9 cellular contexts compared by ENCODE assay signal in genomic region chr3:123025642-123026521, GRCh38. TPM values are rescaled to one million over a fixed set of nuclear protein-coding genes. Genes with fewer than 3 reads are reported as not detected.
A peak's percentile ranks its signal among the peaks of the same experiment; 100 is the strongest.
DNase-seq lines count a peak whose midpoint lies in the region; ATAC-seq and TF ChIP-seq lines count a peak whose summit lies in the region.
"Had no signal": no experiment of that assay in that cellular context is flagged by ENCODE, and none has a peak within 500 bp of the region (broad histone marks: within the 10 kb centered on the region; RNA-seq: fewer than 3 reads in every experiment).

No MANE protein-coding gene starts in this region.

- H3K36me3 Mint-ChIP-seq in activated CD4-positive, alpha-beta T cell treated with anti-CD3 and anti-CD28 coated beads for 36 hours (ENCODE audit: low read depth): no peaks in the 10 kb centered on the region
- H3K36me3 Mint-ChIP-seq in MCF 10A (ENCODE audit: insufficient read depth, unreplicated experiment): no peaks in the 10 kb centered on the region

- H3K4me3 ChIP-seq in tibial artery: peak overlapping the region; percentile 51 to 64

- peak overlapping the region in 1 of 2 donors; percentile 4 for H3K27ac ChIP-seq in tibial artery

- H3K27me3 Mint-ChIP-seq in activated CD4-positive, alpha-beta T cell treated with anti-CD3 and anti-CD28 coated beads for 36 hours: peaks cover 62% of the 10 kb centered on the region
- peaks cover 74% of the 10 kb centered on the region for H3K27me3 Mint-ChIP-seq in MCF 10A (ENCODE audit: insufficient read depth, unreplicated experiment)

- no peaks in the 10 kb centered on the region for H3K9me3 ChIP-seq in tibial artery

- DNase-seq in activated CD4-positive, alpha-beta T cell treated with anti-CD3 and anti-CD28 coated beads for 36 hours: no peak
- DNase-seq in activated CD4-positive, alpha-beta T cell treated with anti-CD3 and anti-CD28 coated beads, Interleukin-2, amount 50 U/mL, for 4 hours: no peak
- DNase-seq in MCF 10A (ENCODE audit: unreplicated experiment): no peak
- DNase-seq in left kidney (ENCODE audit: low read depth, low spot score): peak; percentile 85
- DNase-seq in tibial artery: peak in 1 of 2 donors; percentile 75
- no peak for DNase-seq in NOMO-1 treated with dmso at 0.1 percent for 144 hours (lab: John Stamatoyannopoulos, UW; ENCODE audit: unreplicated experiment)
- DNase-seq in NCI-H1092 (lab: John Stamatoyannopoulos, UW): no peak
- DNase-seq: NCI-H1930 had no signal

- H3K9me3 Mint-ChIP-seq in activated CD4-positive, alpha-beta T cell treated with anti-CD3 and anti-CD28 coated beads for 36 hours (ENCODE audit: low read depth): no peaks in the 10 kb centered on the region
- H3K9me3 Mint-ChIP-seq in MCF 10A (ENCODE audit: unreplicated experiment): no peaks in the 10 kb centered on the region

- intact Hi-C loops in activated CD4-positive, alpha-beta T cell treated with anti-CD3 and anti-CD28 coated beads for 36 hours (cut with DNase I, micrococcal nuclease): loop anchor here (5.0 kb wide), 3 partner anchors 169 to 1479 kb away; partner anchors contain the start of genes DTX3L (in 1 of the 2), PARP9 (in 1 of the 2) and POLQ (in 1 of the 2)
- intact Hi-C loops in MCF 10A (cut with micrococcal nuclease): loop anchor here (5.0 kb wide), 1 partner anchor 464 kb away; the partner anchor contains the start of genes DTX3L and PARP9
- intact Hi-C loops in tibial artery (cut with DNase I; ENCODE audit: low total_unique reads): loop anchor here (5.0 kb wide), 1 partner anchor 231 kb away; no protein-coding TSS in a partner anchor

- POLR2A ChIA-PET in activated CD4-positive, alpha-beta T cell treated with anti-CD3 and anti-CD28 coated beads for 36 hours (lab: Charles Lee): no interaction called here
- POLR2A ChIA-PET in MCF 10A (lab: Yijun Ruan, JAX): no interaction called here

- H3K27ac Mint-ChIP-seq in activated CD4-positive, alpha-beta T cell treated with anti-CD3 and anti-CD28 coated beads for 36 hours: no peak overlapping the region
- no peak overlapping the region for H3K27ac Mint-ChIP-seq in MCF 10A (ENCODE audit: low read depth, unreplicated experiment)

- H3K27me3 ChIP-seq in tibial artery: peaks cover 0 to 33% of the 10 kb centered on the region in 2 donors

- H3K36me3 ChIP-seq in tibial artery: no peaks in the 10 kb centered on the region

- H3K4me1 ChIP-seq in tibial artery: peaks cover 0 to 28% (median 26%) of the 10 kb centered on the region in 4 donors

- peak overlapping the region; percentile 6 for H3K4me3 Mint-ChIP-seq in activated CD4-positive, alpha-beta T cell treated with anti-CD3 and anti-CD28 coated beads for 36 hours
- peak overlapping the region; percentile 52 for H3K4me3 Mint-ChIP-seq in MCF 10A (ENCODE audit: unreplicated experiment)

- CTCF ChIA-PET in activated CD4-positive, alpha-beta T cell treated with anti-CD3 and anti-CD28 coated beads for 36 hours (lab: Charles Lee): interaction anchor here (0.8 kb wide), 1 partner anchor 467 kb away, joined by 4 read pairs; no protein-coding TSS in a partner anchor
- CTCF ChIA-PET in MCF 10A (lab: Yijun Ruan, JAX): no interaction called here

- peaks cover 19% of the 10 kb centered on the region for H3K4me1 Mint-ChIP-seq in activated CD4-positive, alpha-beta T cell treated with anti-CD3 and anti-CD28 coated beads for 36 hours
- peaks cover 9% of the 10 kb centered on the region for H3K4me1 Mint-ChIP-seq in MCF 10A (ENCODE audit: insufficient read depth, unreplicated experiment)

- no TSS peak for BruUV-seq in MCF 10A (replicated peaks; lab: Mats Ljungman, UMichigan)

- TF ChIP-seq CTCF in MCF 10A (IDR thresholded peaks at IDR 0.05; ENCODE audit: unreplicated experiment) (no peak), tibial artery (IDR thresholded peaks at IDR 0.05) (no peak)

- no peak for ATAC-seq in activated CD4-positive, alpha-beta T cell treated with anti-CD3 and anti-CD28 coated beads for 36 hours
- no peak for ATAC-seq in HG03039 (IDR thresholded peaks at IDR 0.05; ENCODE audit: unreplicated experiment)

RNA-seq across cellular contexts. Expression of gene SEMA5B, which starts 1.7 kb away (rescaled TPM):
- not detected for total RNA-seq in activated CD4-positive, alpha-beta T cell treated with anti-CD3 and anti-CD28 coated beads for 36 hours
- not detected in 2 replicates for total RNA-seq in MCF 10A (2022)

RNA-seq across cellular contexts. Expression of gene PDIA5, which starts 40.9 kb away (rescaled TPM):
- 10 to 100 TPM; 19.5 to 20.7 TPM for total RNA-seq in activated CD4-positive, alpha-beta T cell treated with anti-CD3 and anti-CD28 coated beads for 36 hours
- 42.7 and 47.7 TPM in 2 replicates for total RNA-seq in MCF 10A (2022)
